10 cellular contexts compared by ENCODE assay signal in the genomic region with DNA sequence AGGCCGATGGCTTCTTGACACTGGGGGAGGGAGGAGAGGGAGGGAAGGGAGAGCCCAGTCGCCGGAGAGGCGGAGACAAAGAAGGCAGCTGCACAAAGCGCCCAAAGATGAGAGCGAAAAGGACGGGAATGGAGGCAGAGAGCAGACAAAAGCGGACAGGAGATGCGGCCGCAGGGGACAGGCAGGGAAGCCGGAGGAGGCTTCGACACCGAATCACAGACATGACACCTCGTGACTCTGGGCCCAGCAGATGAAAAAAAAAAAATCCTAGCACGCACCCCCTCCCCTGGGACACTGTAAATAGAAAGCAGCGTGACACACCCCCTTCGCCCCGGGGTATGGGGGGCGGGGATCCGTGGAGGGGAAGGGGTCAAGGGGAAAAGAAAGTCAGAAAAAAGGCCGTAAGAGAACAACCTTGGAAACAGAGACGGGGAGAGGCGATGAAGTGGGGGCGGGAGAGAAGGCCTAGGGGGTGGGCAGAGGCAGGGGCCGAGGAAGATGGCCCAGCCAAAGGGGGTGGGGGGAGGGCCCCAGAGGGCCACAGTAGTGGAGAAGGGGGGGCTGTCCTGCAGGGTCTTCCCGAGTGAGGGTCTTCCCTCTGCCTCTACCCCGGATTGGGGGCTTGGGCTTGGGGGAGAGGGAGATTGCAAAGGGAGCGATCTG. TPM values are rescaled to one million over a fixed set of nuclear protein-coding genes. Genes with fewer than 3 reads are reported as not detected.
A peak's percentile ranks its signal among the peaks of the same experiment; 100 is the strongest.
DNase-seq lines count a peak whose midpoint lies in the region; ATAC-seq and TF ChIP-seq lines count a peak whose summit lies in the region.
"Had no signal": no experiment of that assay in that cellular context is flagged by ENCODE, and none has a peak within 500 bp of the region (broad histone marks: within the 10 kb centered on the region; RNA-seq: fewer than 3 reads in every experiment).

No MANE protein-coding gene starts in this region.

- peaks cover 10% of the 10 kb centered on the region for H3K4me1 Mint-ChIP-seq in CD4-positive, alpha-beta T cell (ENCODE audit: low read depth)

- H3K9me2 ChIP-seq in SK-N-SH = no peaks in the 10 kb centered on the region

- H3K27me3 Mint-ChIP-seq in CD4-positive, alpha-beta T cell = peaks cover 75% of the 10 kb centered on the region

- no peaks in the 10 kb centered on the region for H3K36me3 Mint-ChIP-seq in CD4-positive, alpha-beta T cell (ENCODE audit: low read depth)

- WGBS in SK-N-SH (ENCODE audit: low lambda C conversion rate) = 6% methylated on average over 27 of the region's 28 CpGs
- WGBS in mesodermal cell (ENCODE audit: insufficient coverage in 2 of 2), 2 experiments = 2 to 3% methylated on average over 11 to 16 of the region's 28 CpGs

- no peak for TF ChIP-seq EP300 in SK-N-SH (IDR thresholded peaks at IDR 0.05; ENCODE audit: borderline replicate concordance in 1 of 2, low read depth in 1 of 2, low read length in 1 of 2)

- intact Hi-C loops in CD4-positive, alpha-beta T cell (cut with DNase I, micrococcal nuclease) = no loop called here

- H3K9ac ChIP-seq in SK-N-SH = no peak overlapping the region

- H3K27me3 ChIP-seq in CD4-positive, alpha-beta T cell (ENCODE audit: control insufficient read depth, insufficient read depth, low read length) = peaks cover 77% of the 10 kb centered on the region
- peaks cover 63% of the 10 kb centered on the region for H3K27me3 ChIP-seq in H7 (ENCODE audit: control insufficient read depth, insufficient read depth, low read length)
- peaks cover 28% of the 10 kb centered on the region for H3K27me3 ChIP-seq in SK-N-SH (ENCODE audit: insufficient read depth)

- H3K4me2 ChIP-seq in SK-N-SH = peak overlapping the region; percentile 72

- TF ChIP-seq CTCF in CD4-positive, alpha-beta T cell (IDR thresholded peaks at IDR 0.05) = no peak
- no peak for TF ChIP-seq CTCF in SK-N-SH (IDR thresholded peaks at IDR 0.05)

- H3K79me2 ChIP-seq in SK-N-SH (ENCODE audit: insufficient read depth) = no peaks in the 10 kb centered on the region

- H4K20me1 ChIP-seq in SK-N-SH (ENCODE audit: insufficient read depth) = no peaks in the 10 kb centered on the region

- H3K9me3 ChIP-seq in CD4-positive, alpha-beta T cell (ENCODE audit: control insufficient read depth, low read length) = no peaks in the 10 kb centered on the region
- H3K9me3 ChIP-seq in SK-N-SH (no peaks in the 10 kb centered on the region), mesodermal cell (ENCODE audit: control insufficient read depth, low read length) (no peaks in the 10 kb centered on the region)

- no peaks in the 10 kb centered on the region for H3F3A ChIP-seq in SK-N-SH (replicated peaks; ENCODE audit: insufficient read depth)

- peaks cover 0 to 16% of the 10 kb centered on the region in 2 experiments; a peak in 1 of 4 replicates for H3K4me1 ChIP-seq in SK-N-SH (ENCODE audit: control insufficient read depth in 1 of 2, insufficient read depth in 2 of 2, low read depth in 1 of 2, low read length in 1 of 2)
- peaks cover 10% of the 10 kb centered on the region for H3K4me1 ChIP-seq in mesodermal cell (ENCODE audit: control insufficient read depth, insufficient read depth, low read length, poor library complexity, severe bottlenecking)

- no peaks in the 10 kb centered on the region for H3K9me3 Mint-ChIP-seq in CD4-positive, alpha-beta T cell

- H3K36me3 ChIP-seq in H7 (replicated peaks; ENCODE audit: control insufficient read depth, insufficient read depth, low read length) = no peaks in the 10 kb centered on the region
- no peaks in the 10 kb centered on the region for H3K36me3 ChIP-seq in SK-N-SH (replicated peaks in 1 of 2; ENCODE audit: control insufficient read depth in 1 of 2, insufficient read depth in 2 of 2, low read length in 1 of 2)
- no peaks in the 10 kb centered on the region for H3K36me3 ChIP-seq in mesodermal cell (ENCODE audit: control insufficient read depth, insufficient read depth, low read length)

- no peak for ATAC-seq in CD4-positive, alpha-beta T cell (ENCODE audit: poor library complexity)
- ATAC-seq in HG02759 (IDR thresholded peaks at IDR 0.05; ENCODE audit: unreplicated experiment) = no peak
- ATAC-seq: left colon had no signal

- H3K4me3 Mint-ChIP-seq in CD4-positive, alpha-beta T cell = peak overlapping the region; percentile 54

- POLR2A ChIA-PET in CD4-positive, alpha-beta T cell (lab: Charles Lee) = no interaction called here
- POLR2A ChIA-PET in SK-N-SH (lab: Yijun Ruan, JAX) = interaction anchor here (0.8 to 2.1 kb wide), 8 partner anchors 11 to 39 kb away, joined by 3 to 9 read pairs (median 4); partner anchors contain the start of genes VGF and ZNHIT1

- CTCF ChIA-PET in CD4-positive, alpha-beta T cell (lab: Charles Lee) = no interaction called here
- CTCF ChIA-PET in SK-N-SH (lab: Yijun Ruan, JAX) = interaction anchor here (0.8 to 6.7 kb wide), 13 partner anchors 8 to 45 kb away, joined by 3 to 52 read pairs (median 5); partner anchors contain the start of gene VGF

- TF ChIP-seq RAD21 in SK-N-SH (IDR thresholded peaks at IDR 0.05; ENCODE audit: low read length) = no peak

- peak overlapping the region; percentile 58 for H3K4me3 ChIP-seq in H7 (ENCODE audit: insufficient read depth, low read depth, low read length)
- H3K4me3 ChIP-seq in SK-N-SH (ENCODE audit: low read depth in 2 of 2, low read length in 1 of 2) = peak overlapping the region; percentile 48 to 49; a peak in 3 of 4 replicates
- H3K4me3 ChIP-seq in mesodermal cell (ENCODE audit: extremely low read depth, insufficient read depth, low read length, poor library complexity, severe bottlenecking) = peak overlapping the region; percentile 25

- H2AFZ ChIP-seq in SK-N-SH (ENCODE audit: low read depth) = peak overlapping the region; percentile 47; the same call in 1 of the 2 replicates

- no peak overlapping the region for H3K27ac Mint-ChIP-seq in CD4-positive, alpha-beta T cell

- no peak for DNase-seq in CD4-positive, alpha-beta T cell
- DNase-seq in H7 = peak; percentile 82
- DNase-seq in SK-N-SH = peak; percentile 81
- no peak for DNase-seq in GF-D8 (lab: John Stamatoyannopoulos, UW)
- no peak for DNase-seq in SHP77 treated with DMSO at 0.1 percent for 48 hours (lab: John Stamatoyannopoulos, UW)
- no peak for DNase-seq in stimulated activated CD8-positive, alpha-beta memory T cell treated with anti-CD3 and anti-CD28 coated beads, Interleukin-4, amount 100 ng/mL, for 48 hours
- DNase-seq: activated naive CD4-positive, alpha-beta T cell; left colon had no signal

- H3K27ac ChIP-seq in CD4-positive, alpha-beta T cell (ENCODE audit: low read depth, low read length) = no peak overlapping the region
- H3K27ac ChIP-seq in SK-N-SH (ENCODE audit: low read depth in 2 of 2, low read length in 1 of 2) (peak overlapping the region in 1 of 2 experiments; percentile 28; a peak in 1 of 4 replicates), mesodermal cell (ENCODE audit: low read depth, low read length, severe bottlenecking) (no peak overlapping the region)

TF ChIP-seq in SK-N-SH, 30 proteins besides CTCF, POLR2A, EP300 and RAD21:
- no peak for TF ChIP-seq SIN3A (IDR thresholded peaks at IDR 0.05; ENCODE audit: borderline replicate concordance, low read depth, low read length)
- peak; percentile 76 for TF ChIP-seq MXI1 (IDR thresholded peaks at IDR 0.05; ENCODE audit: low read depth, low read length)
- no peak for TF ChIP-seq TEAD4 (IDR thresholded peaks at IDR 0.05; ENCODE audit: borderline replicate concordance, insufficient read depth)
- no peak for TF ChIP-seq EZH2phosphoT487 (IDR thresholded peaks at IDR 0.05; ENCODE audit: borderline replicate concordance, low read depth)
- no peak for TF ChIP-seq RFX5 (IDR thresholded peaks at IDR 0.05; ENCODE audit: low read length)
- no peak for TF ChIP-seq MAX (IDR thresholded peaks at IDR 0.05; ENCODE audit: low read depth)

RNA-seq across cellular contexts. Expression of gene NAT16, which starts 0.8 kb away (rescaled TPM):
- not detected for total RNA-seq in CD4-positive, alpha-beta T cell
- total RNA-seq in H7 (2014; rRNA removed; shearing (Covaris generic)) = 0.30 and 0.59 TPM in 2 replicates
- 0.64 and 0.68 TPM in 2 replicates for polyA plus RNA-seq in SK-N-SH (2012; rRNA removed)
- polyA plus RNA-seq in SK-N-SH (2012; cell fraction: cytosol; rRNA removed) = 0.51 and 0.62 TPM in 2 replicates
- 3.7 and 7.0 TPM in 2 replicates for polyA plus RNA-seq in SK-N-SH (2012; cell fraction: nucleus; rRNA removed)
- 0.70 TPM for polyA plus RNA-seq in mesodermal cell (2013, experiment 1 of 2)
- 0.20 TPM for polyA plus RNA-seq in mesodermal cell (2013, experiment 2 of 2)
- total RNA-seq: left colon had no signal

RNA-seq across cellular contexts. Expression of gene VGF, which starts 13.9 kb away (rescaled TPM):
- total RNA-seq in CD4-positive, alpha-beta T cell = not detected
- 12.0 and 22.5 TPM in 2 replicates for total RNA-seq in H7 (2014; rRNA removed; shearing (Covaris generic))
- 17.4 and 54.3 TPM in 2 replicates for polyA plus RNA-seq in SK-N-SH (2012; rRNA removed)
- 48.7 and 59.7 TPM in 2 replicates for polyA plus RNA-seq in SK-N-SH (2012; cell fraction: cytosol; rRNA removed)
- polyA plus RNA-seq in SK-N-SH (2012; cell fraction: nucleus; rRNA removed) = 65.5 and 96.9 TPM in 2 replicates
- 79.3 TPM for polyA plus RNA-seq in mesodermal cell (2013, experiment 1 of 2)
- polyA plus RNA-seq in mesodermal cell (2013, experiment 2 of 2) = 56.9 TPM

RNA-seq across cellular contexts. Expression of gene MOGAT3, which starts 21.6 kb away (rescaled TPM):
- total RNA-seq in CD4-positive, alpha-beta T cell = under 1 TPM in 1 of 2 experiments, not detected in 1; 0.11 TPM
- 0.52 and 1.00 TPM in 2 replicates for total RNA-seq in H7 (2014; rRNA removed; shearing (Covaris generic))
- polyA plus RNA-seq in SK-N-SH (2012; rRNA removed) = not detected in 2 replicates
- polyA plus RNA-seq in SK-N-SH (2012; cell fraction: cytosol; rRNA removed) = not detected in 2 replicates
- not detected in 2 replicates for polyA plus RNA-seq in SK-N-SH (2012; cell fraction: nucleus; rRNA removed)
- not detected for polyA plus RNA-seq in mesodermal cell (2013, experiment 1 of 2)
- polyA plus RNA-seq in mesodermal cell (2013, experiment 2 of 2) = not detected

RNA-seq across cellular contexts. Expression of gene AP1S1, which starts 25.0 kb away (rescaled TPM):
- 1 to 10 TPM; 3.0 to 3.9 TPM for total RNA-seq in CD4-positive, alpha-beta T cell
- 114 and 137 TPM in 2 replicates for total RNA-seq in H7 (2014; rRNA removed; shearing (Covaris generic))
- polyA plus RNA-seq in SK-N-SH (2012; rRNA removed) = 616 and 704 TPM in 2 replicates
- polyA plus RNA-seq in SK-N-SH (2012; cell fraction: cytosol; rRNA removed) = 481 and 593 TPM in 2 replicates
- polyA plus RNA-seq in SK-N-SH (2012; cell fraction: nucleus; rRNA removed) = 340 and 390 TPM in 2 replicates
- 98.7 TPM for polyA plus RNA-seq in mesodermal cell (2013, experiment 1 of 2)
- polyA plus RNA-seq in mesodermal cell (2013, experiment 2 of 2) = 82.7 TPM

RNA-seq across cellular contexts. Expression of gene PLOD3, which starts 38.1 kb away (rescaled TPM):
- 10 to 100 TPM; 13.8 to 15.9 TPM for total RNA-seq in CD4-positive, alpha-beta T cell
- total RNA-seq in H7 (2014; rRNA removed; shearing (Covaris generic)) = 41.9 and 48.3 TPM in 2 replicates
- 134 and 276 TPM in 2 replicates for polyA plus RNA-seq in SK-N-SH (2012; rRNA removed)
- 143 and 163 TPM in 2 replicates for polyA plus RNA-seq in SK-N-SH (2012; cell fraction: cytosol; rRNA removed)
- polyA plus RNA-seq in SK-N-SH (2012; cell fraction: nucleus; rRNA removed) = 295 and 343 TPM in 2 replicates
- polyA plus RNA-seq in mesodermal cell (2013, experiment 1 of 2) = 103 TPM
- polyA plus RNA-seq in mesodermal cell (2013, experiment 2 of 2) = 85.2 TPM

Comparison
In these comparisons a context has a peak if more than half of its experiments do, and no peak if none do; other contexts are left out.
1. DNase-seq: peak in H7 (single experiment) and SK-N-SH (single experiment); none in CD4-positive, alpha-beta T cell (0 of 10), GF-D8 (single experiment), SHP77 treated with DMSO at 0.1 percent for 48 hours (single experiment) and stimulated activated CD8-positive, alpha-beta memory T cell treated with anti-CD3 and anti-CD28 coated beads, Interleukin-4, amount 100 ng/mL, for 48 hours (single experiment).
2. RNA of gene VGF, which starts 13.9 kb away (total RNA-seq): 12.0 to 22.5 TPM in H7; not detected in CD4-positive, alpha-beta T cell; every median in the first group is over 10 times any median in the second.
3. Peak in every context shown above with its lines, with median percentiles within 50 percentile points of each other: H3K4me3 ChIP-seq.